In genomic region chr3:10707089-10707983, GRCh38 we compare ENCODE assay signal across 9 cellular contexts.
A peak's percentile ranks its signal among the peaks of the same experiment; 100 is the strongest.
DNase-seq lines count a peak whose midpoint lies in the region; ATAC-seq, FAIRE-seq and TF ChIP-seq lines count a peak whose summit lies in the region.
"Had no signal": no experiment of that assay in that cellular context is flagged by ENCODE, and none has a peak within 500 bp of the region (broad histone marks: within the 10 kb centered on the region; RNA-seq: fewer than 3 reads in every experiment).

No MANE protein-coding gene starts in this region.

- H4K20me1 ChIP-seq in H1 (replicated peaks in 1 of 2; ENCODE audit: control insufficient read depth in 1 of 2, insufficient read depth in 2 of 2, low read length in 2 of 2) (peaks cover 4 to 9% of the 10 kb centered on the region in 2 experiments), osteoblast (ENCODE audit: insufficient read depth, low read length) (no peaks in the 10 kb centered on the region)

- H4K8ac ChIP-seq in H1 (ENCODE audit: extremely low read depth, insufficient read depth, low read length), result no peak overlapping the region

- H3K27ac ChIP-seq in HUES6 (ENCODE audit: low read depth, low read length) (no peak overlapping the region), H1 (ENCODE audit: low read depth, low read length) (no peak overlapping the region), osteoblast (ENCODE audit: low read depth, low read length) (no peak overlapping the region)

- peaks cover 7% of the 10 kb centered on the region for H3K23me2 ChIP-seq in H1 (ENCODE audit: low read depth, low read length)

- no peak overlapping the region for H3K4ac ChIP-seq in H1 (replicated peaks; ENCODE audit: insufficient read length, low read depth, low read length)

- TF ChIP-seq RAD21 in H1 (IDR thresholded peaks at IDR 0.05 in 1 of 2, conservative IDR thresholded peaks at IDR 0.05 in 1 of 2; ENCODE audit: low read depth in 2 of 2, low read length in 2 of 2), result no peak; a peak in 1 of 4 replicates

- TF ChIP-seq EP300 in H1 (IDR thresholded peaks at IDR 0.05; ENCODE audit: borderline replicate concordance in 1 of 2, low read depth in 2 of 2, low read length in 2 of 2), result no peak

- H3K4me1 ChIP-seq in HUES6 (ENCODE audit: control insufficient read depth, insufficient read depth, low read length), result peaks cover 8% of the 10 kb centered on the region
- peaks cover 2 to 10% (median 6%) of the 10 kb centered on the region in 4 experiments for H3K4me1 ChIP-seq in H1 (replicated peaks in 1 of 4; ENCODE audit: control insufficient read depth in 3 of 4, insufficient read depth in 4 of 4, low read length in 3 of 4)
- H3K4me1 ChIP-seq in osteoblast (ENCODE audit: insufficient read depth, low read length), result no peaks in the 10 kb centered on the region

- H2BK15ac ChIP-seq in H1 (ENCODE audit: low read length), result peak overlapping the region; percentile 92; the same call in 1 of the 2 replicates

- H2AFZ ChIP-seq in H1 (ENCODE audit: low read length) (no peak overlapping the region), osteoblast (ENCODE audit: low read length) (no peak overlapping the region)

- H3K9me3 ChIP-seq in HUES6 (ENCODE audit: control insufficient read depth, insufficient read depth, low read depth, low read length), result no peaks in the 10 kb centered on the region
- H3K9me3 ChIP-seq in H1 (ENCODE audit: insufficient read depth in 2 of 2, low read depth in 1 of 2, low read length in 1 of 2), result no peaks in the 10 kb centered on the region
- H3K9me3 ChIP-seq in osteoblast (ENCODE audit: low read depth, low read length), result no peaks in the 10 kb centered on the region

- 15% methylated on average over 23 of the region's 68 CpGs; no CpG with 5 or more reads in 1 of the 2 experiments for WGBS in H1 (ENCODE audit: extremely low coverage in 1 of 2, insufficient coverage in 1 of 2, insufficient read length in 1 of 2, insufficient replicate concordance in 2 of 2, low coverage in 1 of 2, low lambda C conversion rate in 2 of 2, missing lambda C conversion rate in 1 of 2), 2 experiments

- TF ChIP-seq CTCF in H1 (IDR thresholded peaks at IDR 0.05; ENCODE audit: control extremely low read depth in 1 of 3, insufficient read depth in 1 of 3, low read depth in 1 of 3, low read length in 3 of 3), result peak in 2 of 3 experiments; percentile 0 to 4; a peak in 1 of 4 replicates
- no peak for TF ChIP-seq CTCF in osteoblast (IDR thresholded peaks at IDR 0.05; ENCODE audit: extremely low read depth, low read depth, low read length)
- TF ChIP-seq CTCF in D721Med (IDR thresholded peaks at IDR 0.05; ENCODE audit: insufficient read depth, missing control alignments), result no peak

- peaks cover 79% of the 10 kb centered on the region for H3K27me3 ChIP-seq in HUES6 (ENCODE audit: control insufficient read depth, insufficient read depth, low read length)
- peaks cover 8 to 49% (median 40%) of the 10 kb centered on the region in 4 experiments for H3K27me3 ChIP-seq in H1 (replicated peaks in 1 of 4; ENCODE audit: control insufficient read depth in 3 of 4, extremely low read depth in 1 of 4, insufficient read depth in 3 of 4, low read length in 3 of 4)
- H3K27me3 ChIP-seq in osteoblast (ENCODE audit: insufficient read depth, low read length), result peaks cover 56% of the 10 kb centered on the region

- H2BK20ac ChIP-seq in H1 (ENCODE audit: low read length), result no peak overlapping the region

- peak overlapping the region; percentile 60 for H3K4me3 ChIP-seq in HUES6 (ENCODE audit: low read depth, low read length)
- H3K4me3 ChIP-seq in H1 (ENCODE audit: extremely low read depth in 1 of 4, insufficient read depth in 2 of 4, low read depth in 3 of 4, low read length in 4 of 4), result peak overlapping the region; percentile 25 to 66 (median 44)
- no peak overlapping the region for H3K4me3 ChIP-seq in osteoblast (ENCODE audit: insufficient read depth, low read length)

- no peak overlapping the region for H2BK12ac ChIP-seq in H1 (ENCODE audit: low read depth, low read length)

- H3K36me3 ChIP-seq in HUES6 (ENCODE audit: control insufficient read depth, insufficient read depth, low read length) (no peaks in the 10 kb centered on the region), H1 (ENCODE audit: control insufficient read depth in 2 of 4, insufficient read depth in 4 of 4, low read length in 3 of 4) (no peaks in the 10 kb centered on the region), osteoblast (ENCODE audit: insufficient read depth, low read length) (no peaks in the 10 kb centered on the region)

- H3K14ac ChIP-seq in H1 (ENCODE audit: insufficient read length), result no peak overlapping the region

- ATAC-seq in HG02623 (IDR thresholded peaks at IDR 0.05; ENCODE audit: unreplicated experiment), result no peak

- no peak overlapping the region for H4K5ac ChIP-seq in H1 (ENCODE audit: insufficient read length, low read depth, low read length)

- H2BK5ac ChIP-seq in H1 (ENCODE audit: low read depth, low read length), result no peak overlapping the region

- no peaks in the 10 kb centered on the region for H3K79me1 ChIP-seq in H1 (ENCODE audit: low read depth, low read length)

- DNase-seq in COLO668 (lab: John Stamatoyannopoulos, UW; ENCODE audit: unreplicated experiment), result peak; percentile 7
- peak in 1 of 2 experiments; percentile 62 for DNase-seq in H1 (ENCODE audit: low read depth in 1 of 2, low spot score in 2 of 2)
- DNase-seq in osteoblast (ENCODE audit: insufficient read length, low spot score, missing footprints), result peak; percentile 65
- no peak for DNase-seq in D721Med (ENCODE audit: insufficient read length, low spot score)
- DNase-seq in NCI-H1092 treated with DMSO at 0.1 percent for 48 hours (lab: John Stamatoyannopoulos, UW), result no peak
- DNase-seq in NAMALWA (ENCODE audit: low spot score), result no peak
- DNase-seq: activated CD4-positive, CD25-positive, alpha-beta regulatory T cell treated with anti-CD3 and anti-CD28 coated beads, Interleukin-2, amount 50 U/mL, for 72 hours had no signal

- H3K4me2 ChIP-seq in H1 (ENCODE audit: insufficient read depth in 1 of 2, low read depth in 2 of 2, low read length in 2 of 2) (peak overlapping the region; percentile 64 to 73), osteoblast (ENCODE audit: insufficient read depth, low read length) (no peak overlapping the region)

- no peak overlapping the region for H2BK120ac ChIP-seq in H1 (replicated peaks; ENCODE audit: low read depth, low read length)

- no peak for TF ChIP-seq POLR2A in H1 (IDR thresholded peaks at IDR 0.05; ENCODE audit: control extremely low read depth in 1 of 2, low read depth in 2 of 2, low read length in 2 of 2)

- peak overlapping the region; percentile 48; the same call in 1 of the 2 replicates for H3K18ac ChIP-seq in H1 (ENCODE audit: extremely low read depth, low read length)

- no peak overlapping the region for H4K91ac ChIP-seq in H1 (replicated peaks; ENCODE audit: insufficient read length, low read length)

- POLR2A ChIA-PET in H1 (lab: Charles Lee; ENCODE audit: partially characterized antibody), result no interaction called here

- H3K9ac ChIP-seq in HUES6 (ENCODE audit: low read length) (no peak overlapping the region), H1 (replicated peaks in 1 of 4; ENCODE audit: extremely low read depth in 1 of 4, low read depth in 3 of 4, low read length in 3 of 4) (no peak overlapping the region)

- FAIRE-seq in H1 (lab: Jason Lieb, UNC) (no peak), D721Med (lab: Jason Lieb, UNC) (no peak)

- no peak overlapping the region for H3K23ac ChIP-seq in H1 (ENCODE audit: insufficient read length)

- no peak overlapping the region for H3K56ac ChIP-seq in H1 (replicated peaks; ENCODE audit: insufficient read length, low read depth, low read length)

- CTCF ChIA-PET in H1 (lab: Charles Lee; ENCODE audit: partially characterized antibody), result interaction anchor here (0.6 to 2.5 kb wide), 29 partner anchors 9 to 378 kb away, joined by 3 to 13 read pairs (median 3); no protein-coding TSS in a partner anchor

- H2AK5ac ChIP-seq in H1 (ENCODE audit: low read depth, low read length), result no peak overlapping the region

- H3K79me2 ChIP-seq in H1 (ENCODE audit: control insufficient read depth in 1 of 2, insufficient read depth in 2 of 2, low read length in 2 of 2), result no peaks in the 10 kb centered on the region
- H3K79me2 ChIP-seq in osteoblast (ENCODE audit: insufficient read depth, low read length), result no peaks in the 10 kb centered on the region

TF ChIP-seq in H1, 55 proteins besides CTCF, POLR2A, EP300 and RAD21:
- TF ChIP-seq KDM4A (IDR thresholded peaks at IDR 0.05; ENCODE audit: low read depth, low read length, severe bottlenecking) (peak; percentile 58), SIRT6 (IDR thresholded peaks at IDR 0.05; ENCODE audit: low read length) (no peak), ZNF274 (IDR thresholded peaks at IDR 0.05; ENCODE audit: borderline replicate concordance, extremely low read depth, low read length) (no peak), USF2 (IDR thresholded peaks at IDR 0.05; ENCODE audit: low read length) (no peak), HDAC2 (IDR thresholded peaks at IDR 0.05; ENCODE audit: borderline replicate concordance in 1 of 2, low read depth in 2 of 2, low read length in 2 of 2) (no peak), RXRA (IDR thresholded peaks at IDR 0.05; ENCODE audit: insufficient read depth, low read depth, low read length) (no peak), KDM5A (IDR thresholded peaks at IDR 0.05; ENCODE audit: low read length) (no peak), RBBP5 (IDR thresholded peaks at IDR 0.05; ENCODE audit: borderline replicate concordance, low read depth, low read length) (0 out of 2 replicates have a peak, but pooled peaks have one; percentile 14), SIN3A (conservative IDR thresholded peaks at IDR 0.05 in 1 of 2, IDR thresholded peaks at IDR 0.05 in 1 of 2; ENCODE audit: low read depth in 1 of 2, low read length in 2 of 2) (no peak), RFX5 (IDR thresholded peaks at IDR 0.05; ENCODE audit: borderline replicate concordance, low read depth, low read length) (no peak)

Comparison
In these comparisons a context has a peak if more than half of its experiments do, and no peak if none do; other contexts are left out.
1. DNase-seq: peak in COLO668 (single experiment) and osteoblast (single experiment); none in D721Med (single experiment), NCI-H1092 treated with DMSO at 0.1 percent for 48 hours (single experiment) and NAMALWA (single experiment).
2. CTCF ChIP-seq: peak in H1 (2 of 3); none in osteoblast (single experiment) and D721Med (single experiment).